25 cellular contexts compared by ENCODE assay signal in the genomic region with DNA sequence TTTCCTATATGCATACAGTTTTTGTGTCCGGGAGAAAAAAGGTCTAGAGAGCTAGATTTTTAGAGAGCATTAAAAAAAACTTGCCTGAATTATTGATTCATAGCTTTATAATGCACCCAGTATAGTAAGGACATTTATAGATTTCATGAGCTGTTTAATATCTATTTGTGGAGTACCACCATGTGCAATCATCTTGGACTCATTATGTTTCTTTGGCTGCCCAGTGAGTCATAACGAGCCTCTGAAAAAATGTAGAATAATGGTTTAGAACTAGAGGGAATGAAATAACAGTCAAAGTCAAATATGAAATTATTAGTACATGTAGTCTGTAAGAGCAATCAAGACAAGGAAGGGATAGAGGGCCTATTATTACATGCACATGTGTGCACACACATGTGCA.
DNase-seq lines count a peak whose midpoint lies in the region; ATAC-seq and TF ChIP-seq lines count a peak whose summit lies in the region.
"Had no signal": no experiment of that assay in that cellular context is flagged by ENCODE, and none has a peak within 500 bp of the region (broad histone marks: within the 10 kb centered on the region; RNA-seq: fewer than 3 reads in every experiment).

No MANE protein-coding gene starts in this region.

- no peak for TF ChIP-seq CTCF in AG04449 (IDR thresholded peaks at IDR 0.05; ENCODE audit: insufficient read depth, low read length, missing control alignments)
- no peak for TF ChIP-seq CTCF in fibroblast of mammary gland (conservative IDR thresholded peaks at IDR 0.05; ENCODE audit: control insufficient read depth, insufficient read depth, low read depth, low read length)

- no peak for ATAC-seq in left ventricle myocardium superior
- ATAC-seq: activated CD8-positive, alpha-beta T cell treated with anti-CD3 and anti-CD28 coated beads for 36 hours; CD8-positive, alpha-beta T cell had no signal

- 0 out of 2 replicates have a peak, but pooled peaks cover 4% of the 10 kb centered on the region for H3K9me3 ChIP-seq in MG63
- H3K9me3 ChIP-seq: esophagus squamous epithelium, ovary, Peyer's patch, testis had no signal

- intact Hi-C loops in left ventricle myocardium superior (cut with micrococcal nuclease): no loop called here

- CTCF ChIA-PET in AG04449 (lab: Yijun Ruan, JAX): no interaction called here

- no peak overlapping the region for H3K4me3 ChIP-seq in AG04449 (ENCODE audit: low read depth, low read length)
- no peak overlapping the region for H3K4me3 ChIP-seq in MG63
- H3K4me3 ChIP-seq in fibroblast of mammary gland (ENCODE audit: control insufficient read depth, low read depth, low read length): no peak overlapping the region
- H3K4me3 ChIP-seq: esophagus squamous epithelium, ovary, Peyer's patch, skin epidermis, testis had no signal

- POLR2A ChIA-PET in AG04449 (lab: Yijun Ruan, JAX): interaction anchor here (0.5 kb wide), 1 partner anchor 21 kb away, joined by 3 read pairs; no protein-coding TSS in a partner anchor

- peak; percentile 23 for DNase-seq in AG04449 (ENCODE audit: low read depth, low spot score)
- DNase-seq in GM04503 (ENCODE audit: low read depth): peak; percentile 39
- peak; percentile 28 for DNase-seq in MG63
- peak; percentile 67 for DNase-seq in fibroblast of mammary gland (ENCODE audit: low read depth)
- no peak for DNase-seq in NCI-H748 treated with DMSO at 0.1 percent for 48 hours (lab: John Stamatoyannopoulos, UW)
- DNase-seq in NCI-H2227 treated with DMSO at 0.1 percent for 48 hours (lab: John Stamatoyannopoulos, UW): no peak
- no peak for DNase-seq in left ventricle myocardium superior
- DNase-seq in AML-193 (lab: John Stamatoyannopoulos, UW): no peak
- DNase-seq: activated CD8-positive, alpha-beta T cell treated with anti-CD3 and anti-CD28 coated beads for 36 hours; activated naive CD4-positive, alpha-beta T cell treated with anti-CD3 and anti-CD28 coated beads for 36 hours; amniotic stem cell; brain microvascular endothelial cell; CD8-positive, alpha-beta T cell; cerebellar nuclear complex; esophagus squamous epithelium; MV-4-11; NCI-H1436 treated with DMSO at 0.1 percent for 48 hours; NCI-H2107; nephron progenitor cell; ovary; Peyer's patch; SIG-M5; stimulated activated naive CD4-positive, alpha-beta T cell treated with Interleukin-2 at 50 U/mL for 16 hours; testis had no signal

- no peaks in the 10 kb centered on the region for H3K36me3 ChIP-seq in MG63
- H3K36me3 ChIP-seq: brain microvascular endothelial cell, esophagus squamous epithelium, ovary, Peyer's patch had no signal

- no peaks in the 10 kb centered on the region for H3K27me3 ChIP-seq in MG63
- H3K27me3 ChIP-seq: brain microvascular endothelial cell, esophagus squamous epithelium, ovary, Peyer's patch, testis had no signal

Comparison
In these comparisons a context has a peak if more than half of its experiments do, and no peak if none do; other contexts are left out.
1. DNase-seq: peak in AG04449 (single experiment), GM04503 (single experiment), MG63 (single experiment) and fibroblast of mammary gland (single experiment); none in NCI-H748 treated with DMSO at 0.1 percent for 48 hours (single experiment), NCI-H2227 treated with DMSO at 0.1 percent for 48 hours (single experiment), left ventricle myocardium superior (single experiment) and AML-193 (0 of 2).